ENCODE assay signal across 33 cellular contexts in genomic region chr12:112146123-112146522, GRCh38.
"Had no signal": no experiment of that assay in that cellular context is flagged by ENCODE, and none has a peak within 500 bp of the region (broad histone marks: within the 10 kb centered on the region; RNA-seq: fewer than 3 reads in every experiment).

No MANE protein-coding gene starts in this region.

- H3K4me3 ChIP-seq: adrenal gland, body of pancreas, colonic mucosa, dorsolateral prefrontal cortex, heart left ventricle, right atrium auricular region, SK-N-MC, smooth muscle cell, testis had no signal

- ATAC-seq: activated naive CD4-positive, alpha-beta T cell treated with anti-CD3 and anti-CD28 coated beads, Interleukin-2, amount 50 U/mL, for 72 hours; activated T-cell treated with anti-CD3 and anti-CD28 coated beads, Interleukin-2, amount 50 U/mL, for 72 hours; body of pancreas; esophagus mucosa; foreskin keratinocyte; heart left ventricle; left colon; naive thymus-derived CD4-positive, alpha-beta T cell had no signal

- H3K4me1 ChIP-seq: adrenal gland, body of pancreas, colonic mucosa, parathyroid adenoma, right atrium auricular region, testis had no signal

- FAIRE-seq: endothelial cell of umbilical vein, kidney had no signal

- H3K27ac ChIP-seq: adrenal gland, body of pancreas, colonic mucosa, foreskin keratinocyte, heart left ventricle, parathyroid adenoma, right atrium auricular region, SK-N-MC, testis had no signal

- H3K4me2 ChIP-seq: smooth muscle cell had no signal

- H3K27me3 ChIP-seq: adrenal gland, body of pancreas, colonic mucosa, dorsolateral prefrontal cortex, foreskin keratinocyte, heart left ventricle, right atrium auricular region, testis had no signal

- H3K27me3 Mint-ChIP-seq: naive thymus-derived CD4-positive, alpha-beta T cell had no signal

- H3K4me3 Mint-ChIP-seq: activated T-cell treated with anti-CD3 and anti-CD28 coated beads, Interleukin-2, amount 50 U/mL, for 72 hours; immature natural killer cell; naive thymus-derived CD4-positive, alpha-beta T cell; neural crest cell had no signal

- H3K9ac ChIP-seq: parathyroid adenoma had no signal

- H3K4me1 Mint-ChIP-seq: neural crest cell had no signal

- H3K9me3 Mint-ChIP-seq: activated naive CD4-positive, alpha-beta T cell treated with anti-CD3 and anti-CD28 coated beads, Interleukin-2, amount 50 U/mL, for 72 hours; activated T-cell treated with anti-CD3 and anti-CD28 coated beads, Interleukin-2, amount 50 U/mL, for 72 hours; immature natural killer cell; naive thymus-derived CD4-positive, alpha-beta T cell; neural crest cell had no signal

- DNase-seq: activated CD4-positive, alpha-beta T cell treated with anti-CD3 and anti-CD28 coated beads for 4 hours; activated CD4-positive, alpha-beta T cell treated with anti-CD3 and anti-CD28 coated beads, Interleukin-2, amount 50 U/mL, for 4 hours; activated effector memory CD4-positive, alpha-beta T cell treated with Interleukin-2 at 50 U/mL for 16 hours; activated T-cell treated with anti-CD3 and anti-CD28 coated beads, Interleukin-2, amount 50 U/mL, for 72 hours; aorta; cerebellar nuclear complex; colonic mucosa; dorsolateral prefrontal cortex; effector memory CD4-positive, alpha-beta T cell; foreskin keratinocyte; heart left ventricle; hypothalamus; immature natural killer cell; kidney; left colon; mammary epithelial cell; midbrain; naive thymus-derived CD4-positive, alpha-beta T cell; nucleus accumbens; stimulated activated CD4-positive, alpha-beta T cell treated with anti-CD3 and anti-CD28 coated beads, Interleukin-1b, Interleukin-23, amount 100 ng/mL, for 48 hours; stimulated activated naive CD4-positive, alpha-beta T cell treated with Interleukin-2 at 50 U/mL for 16 hours; testis; trophoblast cell had no signal

- H3K9me3 ChIP-seq: adrenal gland, body of pancreas, colonic mucosa, heart left ventricle, right atrium auricular region, testis had no signal

- H2AFZ ChIP-seq: parathyroid adenoma had no signal
